Comparison of ENCODE assay signal across 8 cellular contexts in the genomic region with DNA sequence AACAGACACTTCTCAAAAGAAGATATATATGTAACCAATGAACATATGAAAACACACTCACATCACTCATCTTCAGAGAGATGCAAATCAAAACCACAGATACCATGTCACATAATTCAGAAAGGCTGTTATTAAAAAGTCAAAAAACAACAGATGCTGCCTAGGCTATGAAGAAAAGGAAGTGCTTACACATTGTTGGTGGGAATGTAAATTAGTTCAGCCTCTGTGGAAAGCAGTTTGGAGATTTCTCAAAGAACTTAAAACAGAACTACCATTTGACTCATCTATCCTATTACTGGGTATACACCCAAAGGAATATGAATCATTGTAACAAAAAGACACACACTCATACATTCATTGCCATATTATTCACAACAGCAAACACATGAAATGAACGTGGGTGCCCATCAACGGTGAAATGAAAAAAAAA. TPM values are rescaled to one million over a fixed set of nuclear protein-coding genes. Genes with fewer than 3 reads are reported as not detected.
DNase-seq lines count a peak whose midpoint lies in the region; ATAC-seq and TF ChIP-seq lines count a peak whose summit lies in the region.

No MANE protein-coding gene starts in this region.

- peaks cover 9% of the 10 kb centered on the region for H3K4me1 ChIP-seq in CD8-positive, alpha-beta T cell (ENCODE audit: insufficient read depth, low read length)

- H3K36me3 ChIP-seq in CD8-positive, alpha-beta T cell (ENCODE audit: insufficient read depth, low read length): no peaks in the 10 kb centered on the region
- H3K36me3 ChIP-seq in WERI-Rb-1: no peaks in the 10 kb centered on the region

- peaks cover 53% of the 10 kb centered on the region for H3K4me1 Mint-ChIP-seq in CD8-positive, alpha-beta T cell (ENCODE audit: low read depth)
- no peaks in the 10 kb centered on the region for H3K4me1 Mint-ChIP-seq in T-helper 17 cell

- H3K27me3 ChIP-seq in CD8-positive, alpha-beta T cell (ENCODE audit: insufficient read depth, low read length): no peaks in the 10 kb centered on the region
- no peaks in the 10 kb centered on the region for H3K27me3 ChIP-seq in WERI-Rb-1 (ENCODE audit: insufficient read depth, low read depth, severe bottlenecking)

- POLR2A ChIA-PET in CD8-positive, alpha-beta T cell (lab: Charles Lee): interaction anchor here (0.6 to 2.4 kb wide), 3 partner anchors 13 to 97 kb away, joined by 4 to 6 read pairs (median 5); no protein-coding TSS in a partner anchor

- DNase-seq in CD8-positive, alpha-beta T cell: no peak
- DNase-seq in amniotic epithelial cell (ENCODE audit: low read depth) (peak; percentile 21), WERI-Rb-1 (no peak), DMS 273 treated with DMSO at 0.1 percent for 48 hours (lab: John Stamatoyannopoulos, UW) (no peak), T-helper 17 cell (no peak)
- DNase-seq in activated CD4-positive, alpha-beta T cell treated with anti-CD3 and anti-CD28 coated beads, Interleukin-2, amount 50 U/mL, for 48 hours: no peak

- H3K27ac ChIP-seq in CD8-positive, alpha-beta T cell (ENCODE audit: low read depth, low read length): no peak overlapping the region
- H3K27ac ChIP-seq in WERI-Rb-1: no peak overlapping the region

- intact Hi-C loops in CD8-positive, alpha-beta T cell (cut with DNase I, micrococcal nuclease): loop anchor here in 1 of 2 experiments (2.0 kb wide), 1 partner anchor 14 kb away; no protein-coding TSS in a partner anchor

- peak overlapping the region; percentile 79 for H3K27ac Mint-ChIP-seq in CD8-positive, alpha-beta T cell
- no peak overlapping the region for H3K27ac Mint-ChIP-seq in T-helper 17 cell

- TF ChIP-seq CTCF in CD8-positive, alpha-beta T cell (IDR thresholded peaks at IDR 0.05): no peak
- no peak for TF ChIP-seq CTCF in WERI-Rb-1 (IDR thresholded peaks at IDR 0.05; ENCODE audit: low read depth, low read length)

- peaks cover 1% of the 10 kb centered on the region for H3K36me3 Mint-ChIP-seq in CD8-positive, alpha-beta T cell
- H3K36me3 Mint-ChIP-seq in T-helper 17 cell (ENCODE audit: low read depth): no peaks in the 10 kb centered on the region

- peak; percentile 85 for ATAC-seq in CD8-positive, alpha-beta T cell
- ATAC-seq in GM19452 (IDR thresholded peaks at IDR 0.05; ENCODE audit: unreplicated experiment): peak; percentile 89
- ATAC-seq in HG03135 (IDR thresholded peaks at IDR 0.05; ENCODE audit: unreplicated experiment): peak; percentile 94
- ATAC-seq in T-helper 17 cell: no peak

- no peak overlapping the region for H3K4me3 ChIP-seq in CD8-positive, alpha-beta T cell (ENCODE audit: low read depth, low read length)
- H3K4me3 ChIP-seq in WERI-Rb-1 (ENCODE audit: low read depth, low read length): no peak overlapping the region

- H3K4me3 Mint-ChIP-seq in CD8-positive, alpha-beta T cell: no peak overlapping the region
- H3K4me3 Mint-ChIP-seq in T-helper 17 cell: no peak overlapping the region

- CTCF ChIA-PET in CD8-positive, alpha-beta T cell (lab: Charles Lee): no interaction called here

- peaks cover 16% of the 10 kb centered on the region for H3K9me3 Mint-ChIP-seq in CD8-positive, alpha-beta T cell

- no peaks in the 10 kb centered on the region for H3K27me3 Mint-ChIP-seq in CD8-positive, alpha-beta T cell (ENCODE audit: low read depth)
- peaks cover 20% of the 10 kb centered on the region for H3K27me3 Mint-ChIP-seq in T-helper 17 cell

- H3K9me3 ChIP-seq in CD8-positive, alpha-beta T cell (ENCODE audit: low read length): no peaks in the 10 kb centered on the region
- H3K9me3 ChIP-seq in WERI-Rb-1 (ENCODE audit: severe bottlenecking) (no peaks in the 10 kb centered on the region), T-helper 17 cell (ENCODE audit: control insufficient read depth, low read length, poor library complexity, severe bottlenecking) (no peaks in the 10 kb centered on the region)

RNA-seq across cellular contexts. Expression of gene EIF2S3B, which starts 35.1 kb away (rescaled TPM):
- 1 to 10 TPM; 1.1 to 1.4 TPM for total RNA-seq in CD8-positive, alpha-beta T cell
- under 1 TPM; 0.45 to 0.50 TPM for total RNA-seq in T-helper 17 cell
